9 cellular contexts compared by ENCODE assay signal in the genomic region with DNA sequence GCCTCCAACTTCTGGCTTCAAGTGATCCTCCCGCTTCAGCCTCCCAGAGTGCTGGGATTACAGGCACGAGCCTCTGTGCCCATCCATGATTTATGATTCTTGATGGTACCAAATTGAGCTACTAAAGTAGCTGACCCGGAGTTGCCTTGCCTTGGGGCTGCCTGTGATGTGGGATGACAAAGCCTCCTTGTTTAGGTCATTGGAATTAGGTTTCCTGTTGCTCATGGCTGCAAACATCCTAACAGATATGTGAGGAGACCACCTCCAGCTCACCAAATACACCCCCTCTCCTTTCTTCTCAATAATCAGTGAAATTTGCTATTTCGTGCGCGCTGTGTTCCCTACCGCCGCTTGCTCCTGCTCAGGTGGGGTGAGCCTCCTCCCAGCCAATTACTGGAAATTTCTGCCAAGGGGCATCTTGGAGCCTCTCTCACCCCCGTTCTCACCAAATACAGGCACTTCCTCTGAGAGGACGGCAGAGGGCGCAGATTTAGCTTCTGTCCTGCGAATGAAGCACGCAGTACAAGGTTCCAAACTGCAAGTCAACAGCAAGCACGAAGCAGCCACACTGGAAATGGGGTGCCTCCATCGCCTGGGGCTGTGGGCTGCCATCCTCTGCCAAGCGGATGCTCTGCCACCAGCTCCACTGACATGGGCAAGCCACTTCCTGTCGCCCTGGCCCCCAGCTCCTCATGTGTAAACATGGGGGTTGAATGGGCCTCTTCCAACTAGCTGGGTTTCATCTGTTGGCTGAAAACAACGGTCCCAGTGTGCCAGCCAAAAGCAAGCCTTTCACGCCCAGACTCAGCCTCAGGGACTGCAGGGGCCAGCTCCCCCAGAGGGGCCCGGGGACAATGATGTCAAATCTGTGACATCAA.
DNase-seq lines count a peak whose midpoint lies in the region; ATAC-seq and TF ChIP-seq lines count a peak whose summit lies in the region.
"Had no signal": no experiment of that assay in that cellular context is flagged by ENCODE, and none has a peak within 500 bp of the region (broad histone marks: within the 10 kb centered on the region; RNA-seq: fewer than 3 reads in every experiment).

No MANE protein-coding gene starts in this region.

- TF ChIP-seq POLR2A in testis (IDR thresholded peaks at IDR 0.05) = no peak

- no peaks in the 10 kb centered on the region for H3K36me3 Mint-ChIP-seq in IgD-negative memory B cell

- WGBS in testis, 2 donors = 41 to 60% methylated on average over 11 to 20 of the region's 20 CpGs

- no peak overlapping the region for H3K4me3 ChIP-seq in SJCRH30
- no peak overlapping the region for H3K4me3 ChIP-seq in testis

- no peaks in the 10 kb centered on the region for H3K9me3 Mint-ChIP-seq in IgD-negative memory B cell
- H3K9me3 Mint-ChIP-seq: stimulated activated naive CD8-positive, alpha-beta T cell treated with anti-CD3 and anti-CD28 coated beads, Interleukin-15, Interleukin-2, amounts not matched to agents 100 ng/mL and 50 ng/mL, for 24 hours had no signal

- H3K4me1 ChIP-seq in SJCRH30 = peaks cover 9% of the 10 kb centered on the region
- peaks cover 36% of the 10 kb centered on the region for H3K4me1 ChIP-seq in testis

- peak; percentile 69 to 77 (median 71) for TF ChIP-seq CTCF in testis (IDR thresholded peaks at IDR 0.05)

- H3K36me3 ChIP-seq in SJCRH30 (no peaks in the 10 kb centered on the region), testis (ENCODE audit: low read depth, missing control alignments) (no peaks in the 10 kb centered on the region)

- peak; percentile 90 for DNase-seq in GM03348 (ENCODE audit: low spot score)
- peak; percentile 62 to 86 for DNase-seq in SJCRH30
- peak; percentile 55 for DNase-seq in activated gamma-delta T cell treated with anti-CD3 and anti-CD28 coated beads, Interleukin-2, amount 50 U/mL, for 16 hours (ENCODE audit: low read depth)
- DNase-seq in foreskin melanocyte = peak; percentile 90
- peak; percentile 68 for DNase-seq in occipital lobe (lab: John Stamatoyannopoulos, UW)
- peak; percentile 70 for DNase-seq in testis

- peak overlapping the region in 1 of 4 donors; percentile 66 for H3K4me3 Mint-ChIP-seq in IgD-negative memory B cell
- H3K4me3 Mint-ChIP-seq: stimulated activated naive CD8-positive, alpha-beta T cell treated with anti-CD3 and anti-CD28 coated beads, Interleukin-15, Interleukin-2, amounts not matched to agents 100 ng/mL and 50 ng/mL, for 24 hours had no signal

- H3K27me3 Mint-ChIP-seq in IgD-negative memory B cell = peaks cover 2% of the 10 kb centered on the region
- H3K27me3 Mint-ChIP-seq: stimulated activated naive CD8-positive, alpha-beta T cell treated with anti-CD3 and anti-CD28 coated beads, Interleukin-15, Interleukin-2, amounts not matched to agents 100 ng/mL and 50 ng/mL, for 24 hours had no signal

- H3K9me3 ChIP-seq in SJCRH30 (replicated peaks) (no peaks in the 10 kb centered on the region), testis (no peaks in the 10 kb centered on the region)

- no peaks in the 10 kb centered on the region for H3K27me3 ChIP-seq in SJCRH30
- no peaks in the 10 kb centered on the region for H3K27me3 ChIP-seq in testis

- intact Hi-C loops in testis (cut with DNase I; ENCODE audit: low total_unique reads) = loop anchor here (10.0 kb wide), 1 partner anchor 98 kb away; the partner anchor contains the start of gene NEURL3

- H3K27ac Mint-ChIP-seq in IgD-negative memory B cell = peak overlapping the region in 2 of 3 donors; percentile 45 to 59
- H3K27ac Mint-ChIP-seq: stimulated activated naive CD8-positive, alpha-beta T cell treated with anti-CD3 and anti-CD28 coated beads, Interleukin-15, Interleukin-2, amounts not matched to agents 100 ng/mL and 50 ng/mL, for 24 hours had no signal

- H3K4me1 Mint-ChIP-seq in IgD-negative memory B cell = peaks cover 4 to 8% (median 5%) of the 10 kb centered on the region in 3 donors

- H3K27ac ChIP-seq in SJCRH30 (no peak overlapping the region), testis (peak overlapping the region; percentile 47 to 50)

- no peak for ATAC-seq in HG02970 (IDR thresholded peaks at IDR 0.05; ENCODE audit: low FRiP score, unreplicated experiment)
